In the genomic region with DNA sequence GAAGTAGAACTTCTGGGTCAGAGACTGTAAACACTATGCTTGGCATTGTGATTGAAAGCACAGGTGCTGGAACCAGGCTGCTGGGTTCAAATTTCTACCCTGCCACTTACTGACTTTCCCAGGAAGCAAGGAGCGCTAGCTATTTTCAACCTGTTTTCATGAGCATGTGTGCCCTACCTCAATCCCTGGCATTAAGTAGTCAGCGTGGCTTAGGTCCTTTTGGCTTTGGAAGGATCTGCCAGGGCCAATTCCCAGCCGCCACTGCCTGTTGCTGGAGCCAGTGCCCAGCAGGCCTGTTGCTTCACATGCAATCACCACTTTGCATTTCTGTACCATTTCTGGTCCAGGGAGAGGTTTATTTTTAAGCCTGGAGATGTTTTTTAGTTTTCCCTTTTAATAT, we compare ENCODE assay signal across 26 cellular contexts.
"Had no signal": no experiment of that assay in that cellular context is flagged by ENCODE, and none has a peak within 500 bp of the region (broad histone marks: within the 10 kb centered on the region; RNA-seq: fewer than 3 reads in every experiment).

No MANE protein-coding gene starts in this region.

- H3K9me3 ChIP-seq: left lung, lower lobe of right lung, neutrophil, right atrium auricular region, right lobe of liver, stomach, testis, thyroid gland, transverse colon, upper lobe of left lung had no signal

- H3K36me3 ChIP-seq: left lung, lower lobe of right lung, neutrophil, right atrium auricular region, right lobe of liver, stomach, thyroid gland, transverse colon, upper lobe of left lung had no signal

- DNase-seq: hypothalamus; immature natural killer cell; kidney; left colon; left lung; lower lobe of right lung; mammary epithelial cell; mesenchymal stem cell; naive thymus-derived CD8-positive, alpha-beta T cell; occipital lobe; right lobe of liver; stimulated activated CD4-positive, alpha-beta T cell treated with anti-CD3 and anti-CD28 coated beads, Interleukin-12 subunit alpha, Interleukin-12 subunit beta, amount 100 ng/mL, for 4 hours; stimulated activated CD4-positive, alpha-beta T cell treated with anti-CD3 and anti-CD28 coated beads, Interleukin-15, amount 100 ng/mL, for 24 hours; stimulated activated CD4-positive, alpha-beta T cell treated with anti-CD3 and anti-CD28 coated beads, Interleukin-2, amount 100 ng/mL, for 24 hours; stimulated activated CD4-positive, alpha-beta T cell treated with anti-CD3 and anti-CD28 coated beads, Interleukin-4, amount 100 ng/mL, for 1 hour; stimulated activated naive B cell treated with anti-CD40 and anti-IgM and Interleukin-4, amounts not matched to agents 10 μg/mL and 1 μg/mL and 100 μg/mL, for 72 hours; stimulated activated naive CD8-positive, alpha-beta T cell treated with anti-CD3 and anti-CD28 coated beads, Interleukin-15, Interleukin-2, amounts not matched to agents 100 U/mL and 50 U/mL, for 24 hours; stomach; testis; thyroid gland; transverse colon; upper lobe of left lung had no signal

- H3K4me3 ChIP-seq: left lung, lower lobe of right lung, right atrium auricular region, right lobe of liver, skin epidermis, stomach, testis, thyroid gland, transverse colon, upper lobe of left lung had no signal

- H3K4me1 ChIP-seq: left lung, lower lobe of right lung, parathyroid adenoma, right atrium auricular region, right lobe of liver, stomach, testis, thyroid gland, transverse colon, upper lobe of left lung had no signal

- H3K27ac ChIP-seq: left lung, lower lobe of right lung, neutrophil, parathyroid adenoma, right atrium auricular region, right lobe of liver, skin epidermis, stomach, testis, thyroid gland, transverse colon, upper lobe of left lung had no signal

- H3K9ac ChIP-seq: parathyroid adenoma had no signal

- H3K27me3 ChIP-seq: left lung, neutrophil, right atrium auricular region, right lobe of liver, stomach, testis, thyroid gland, transverse colon, upper lobe of left lung had no signal

- H2AFZ ChIP-seq: parathyroid adenoma had no signal
